ENCODE assay signal across 20 cellular contexts in the genomic region with DNA sequence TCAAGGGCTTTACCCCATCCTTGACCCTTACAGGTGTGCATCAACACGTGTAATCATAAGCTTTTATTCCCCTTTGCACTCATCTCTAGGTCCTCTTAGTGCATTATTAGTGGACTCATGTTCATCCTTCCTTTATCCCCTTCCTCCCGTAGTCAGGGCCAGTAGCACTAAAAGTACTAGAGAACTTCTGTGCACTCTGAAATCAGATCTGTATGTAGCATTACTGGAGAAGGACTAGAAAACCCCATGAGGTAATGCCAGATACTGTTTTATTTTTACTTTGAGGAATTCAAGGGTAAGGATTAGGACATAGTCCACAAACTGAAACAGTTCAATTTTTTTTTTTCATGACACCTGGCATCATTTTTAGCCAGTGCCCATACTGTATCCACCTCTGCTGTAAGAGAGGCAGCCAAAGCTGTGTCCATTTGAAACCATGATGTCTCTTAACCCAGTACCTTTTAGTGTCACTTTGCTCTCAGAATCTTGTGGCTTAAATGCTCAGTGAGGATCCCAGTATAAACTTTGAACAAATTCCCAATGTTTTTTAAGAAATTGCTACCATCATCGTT.
DNase-seq lines count a peak whose midpoint lies in the region; ATAC-seq, FAIRE-seq and TF ChIP-seq lines count a peak whose summit lies in the region.
"Had no signal": no experiment of that assay in that cellular context is flagged by ENCODE, and none has a peak within 500 bp of the region (broad histone marks: within the 10 kb centered on the region; RNA-seq: fewer than 3 reads in every experiment).

No MANE protein-coding gene starts in this region.

- TF ChIP-seq POLR2A in IMR-90 (IDR thresholded peaks at IDR 0.05; ENCODE audit: low read depth, low read length) (no peak), HepG2 (IDR thresholded peaks at IDR 0.05; ENCODE audit: insufficient read depth in 1 of 2, low read depth in 2 of 2, low read length in 2 of 2) (no peak), transverse colon (IDR thresholded peaks at IDR 0.05) (no peak)

- H3K79me2 ChIP-seq in HepG2 (ENCODE audit: insufficient read depth, low read length): no peaks in the 10 kb centered on the region

- H3K27ac Mint-ChIP-seq in activated naive CD4-positive, alpha-beta T cell treated with anti-CD3 and anti-CD28 coated beads, Interleukin-2, amount 10 ng/mL, durations not matched to agents 7 days and 5 days: peak overlapping the region; percentile 6
- H3K27ac Mint-ChIP-seq in activated naive CD4-positive, alpha-beta T cell treated with anti-CD3 and anti-CD28 coated beads, Interleukin-2, amount 50 U/mL, for 72 hours: no peak overlapping the region
- peak overlapping the region; percentile 19 for H3K27ac Mint-ChIP-seq in activated T-helper 17 cell treated with anti-CD3 and anti-CD28 coated beads, Interleukin-2, amount 50 U/mL, for 72 hours

- H2AK5ac ChIP-seq in IMR-90 (ENCODE audit: low read depth, low read length): peak overlapping the region; percentile 72; the same call in 1 of the 2 replicates

- peak overlapping the region; percentile 78; the same call in 1 of the 2 replicates for H2BK20ac ChIP-seq in IMR-90 (ENCODE audit: low read depth, low read length)

- BruUV-seq in IMR-90 (replicated peaks; lab: Mats Ljungman, UMichigan): no TSS peak
- no TSS peak for BruUV-seq in HepG2 (replicated peaks; lab: Mats Ljungman, UMichigan)

- no peak overlapping the region for H3K56ac ChIP-seq in IMR-90 (ENCODE audit: extremely low read depth, insufficient read depth, low read length)

- H3K36me3 Mint-ChIP-seq in activated naive CD4-positive, alpha-beta T cell treated with anti-CD3 and anti-CD28 coated beads, Interleukin-2, amount 10 ng/mL, durations not matched to agents 7 days and 5 days: peaks cover 43% of the 10 kb centered on the region
- H3K36me3 Mint-ChIP-seq in activated naive CD4-positive, alpha-beta T cell treated with anti-CD3 and anti-CD28 coated beads, Interleukin-2, amount 50 U/mL, for 72 hours: peaks cover 29 to 44% of the 10 kb centered on the region in 2 donors
- peaks cover 69% of the 10 kb centered on the region for H3K36me3 Mint-ChIP-seq in activated T-helper 17 cell treated with anti-CD3 and anti-CD28 coated beads, Interleukin-2, amount 50 U/mL, for 72 hours (ENCODE audit: low read depth)

- peaks cover 8% of the 10 kb centered on the region for H3K9me1 ChIP-seq in IMR-90 (ENCODE audit: insufficient read depth, low read length)

- peak overlapping the region; percentile 79; the same call in 1 of the 2 replicates for H4K91ac ChIP-seq in IMR-90 (ENCODE audit: insufficient read depth, low read depth, low read length)

- peaks cover 23% of the 10 kb centered on the region for H3K4me1 Mint-ChIP-seq in activated naive CD4-positive, alpha-beta T cell treated with anti-CD3 and anti-CD28 coated beads, Interleukin-2, amount 10 ng/mL, durations not matched to agents 7 days and 5 days
- peaks cover 16% of the 10 kb centered on the region for H3K4me1 Mint-ChIP-seq in activated T-helper 17 cell treated with anti-CD3 and anti-CD28 coated beads, Interleukin-2, amount 50 U/mL, for 72 hours

- H3K4me3 ChIP-seq in IMR-90 (ENCODE audit: insufficient read depth, low read depth, low read length): no peak overlapping the region
- no peak overlapping the region for H3K4me3 ChIP-seq in HepG2 (replicated peaks in 1 of 3; ENCODE audit: insufficient read depth in 1 of 3, low read depth in 2 of 3, low read length in 3 of 3)
- H3K4me3 ChIP-seq in transverse colon: no peak overlapping the region
- H3K4me3 ChIP-seq in tibial artery: no peak overlapping the region
- H3K4me3 ChIP-seq: SJSA1 had no signal

- dilution Hi-C loops in IMR-90 (cut with HindIII; ENCODE audit: low sequenced_read_pairs, unreplicated experiment): no loop called here

- no peak for ATAC-seq in activated naive CD4-positive, alpha-beta T cell treated with anti-CD3 and anti-CD28 coated beads, Interleukin-2, amount 50 U/mL, for 72 hours
- ATAC-seq in IMR-90 (ENCODE audit: low read depth) (peak; percentile 40), HepG2 (no peak; the same call in 1 of the 3 replicates)
- no peak for ATAC-seq in activated T-helper 17 cell treated with anti-CD3 and anti-CD28 coated beads, Interleukin-2, amount 50 U/mL, for 72 hours (replicated peaks)

- peak overlapping the region; percentile 83; the same call in 1 of the 2 replicates for H2BK120ac ChIP-seq in IMR-90 (ENCODE audit: low read depth, low read length)

- no peak overlapping the region for H2AK9ac ChIP-seq in IMR-90 (replicated peaks; ENCODE audit: low read depth, low read length, poor library complexity)

- H3K4me3 Mint-ChIP-seq in activated naive CD4-positive, alpha-beta T cell treated with anti-CD3 and anti-CD28 coated beads, Interleukin-2, amount 10 ng/mL, durations not matched to agents 7 days and 5 days: no peak overlapping the region
- no peak overlapping the region for H3K4me3 Mint-ChIP-seq in activated T-helper 17 cell treated with anti-CD3 and anti-CD28 coated beads, Interleukin-2, amount 50 U/mL, for 72 hours
- H3K4me3 Mint-ChIP-seq: CD4-positive, alpha-beta memory T cell; IgD-negative memory B cell had no signal

- H2BK5ac ChIP-seq in IMR-90 (ENCODE audit: low read depth, low read length, poor library complexity, severe bottlenecking): no peak overlapping the region

- no peak overlapping the region for H3K14ac ChIP-seq in IMR-90 (replicated peaks; ENCODE audit: low read depth, low read length)

- H3K4me2 ChIP-seq in IMR-90 (ENCODE audit: low read depth, low read length): no peak overlapping the region
- no peak overlapping the region for H3K4me2 ChIP-seq in HepG2 (ENCODE audit: low read depth, low read length)

- whole genome bisulfite sequencing in IMR-90 (ENCODE audit: extremely low coverage in 2 of 2, insufficient read length in 1 of 2), 2 experiments: no CpG with 5 or more reads among the region's 3 CpGs
- WGBS in HepG2 (ENCODE audit: low lambda C conversion rate): 93% methylated on average over 3 of the region's 3 CpGs
- 83 to 94% methylated on average over 3 of the region's 3 CpGs for WGBS in transverse colon (ENCODE audit: low coverage in 1 of 2), 2 donors

- intact Hi-C loops in IMR-90 (cut with micrococcal nuclease) (no loop called here), HepG2 (cut with micrococcal nuclease; ENCODE audit: unreplicated experiment) (loop anchor here (10.0 kb wide), 1 partner anchor 201 kb away; a partner anchor contains a TSS), transverse colon (cut with DNase I; ENCODE audit: low total_unique reads) (no loop called here), tibial artery (cut with DNase I; ENCODE audit: low total_unique reads) (no loop called here)

- TF ChIP-seq EP300 in HepG2 (IDR thresholded peaks at IDR 0.05; ENCODE audit: low read depth in 2 of 2, low read length in 2 of 2): no peak
- no peak for TF ChIP-seq EP300 in HepG2 (CRISPR knock-in tag; IDR thresholded peaks at IDR 0.05; ENCODE audit: borderline replicate concordance)
- no peak for TF ChIP-seq EP300 in transverse colon (IDR thresholded peaks at IDR 0.05; ENCODE audit: low read depth)

- CTCF ChIA-PET in activated naive CD4-positive, alpha-beta T cell treated with anti-CD3 and anti-CD28 coated beads, Interleukin-2, amount 10 ng/mL, durations not matched to agents 7 days and 5 days (lab: Charles Lee): no interaction called here
- CTCF ChIA-PET in IMR-90 (lab: Yijun Ruan, JAX): interaction anchor here (1.2 kb wide), 1 partner anchor 299 kb away, joined by 3 read pairs; no protein-coding TSS in a partner anchor
- CTCF ChIA-PET in HepG2 (lab: Yijun Ruan, JAX; ENCODE audit: low intra/inter-chr PET ratio, low total read pairs): no interaction called here

- no peak overlapping the region for H2AFZ ChIP-seq in IMR-90 (replicated peaks; ENCODE audit: low read length, poor library complexity)
- H2AFZ ChIP-seq in HepG2 (ENCODE audit: low read length): no peak overlapping the region

- peak overlapping the region; percentile 65; the same call in 1 of the 2 replicates for H4K5ac ChIP-seq in IMR-90 (ENCODE audit: low read depth, low read length)

- TF ChIP-seq RAD21 in IMR-90 (IDR thresholded peaks at IDR 0.05; ENCODE audit: low read length) (no peak), HepG2 (CRISPR knock-in tag; IDR thresholded peaks at IDR 0.05) (no peak)

- H3K9me3 ChIP-seq in IMR-90 (ENCODE audit: control insufficient read depth, insufficient read depth, low read length): no peaks in the 10 kb centered on the region
- no peaks in the 10 kb centered on the region for H3K9me3 ChIP-seq in HepG2 (ENCODE audit: low read length)
- no peaks in the 10 kb centered on the region for H3K9me3 ChIP-seq in transverse colon
- no peaks in the 10 kb centered on the region for H3K9me3 ChIP-seq in tibial artery
- H3K9me3 ChIP-seq: SJSA1 had no signal

- FAIRE-seq in HepG2 (lab: Jason Lieb, UNC): no peak

- in situ Hi-C loops in IMR-90 (cut with MboI; ENCODE audit: low sequenced_read_pairs): no loop called here
- in situ Hi-C loops in HepG2 (cut with HindIII; ENCODE audit: extremely low pct_ligation_motif_present, low pct_unique_long_range_greater_than_20kb): no loop called here
- in situ Hi-C loops in transverse colon (cut with MboI; ENCODE audit: low pct_ligation_motif_present in 1 of 4, low pct_unique_long_range_greater_than_20kb in 1 of 4, low sequenced_read_pairs in 3 of 4): no loop called here

- DNase-seq in activated naive CD4-positive, alpha-beta T cell treated with anti-CD3 and anti-CD28 coated beads, Interleukin-2, amount 10 ng/mL, durations not matched to agents 7 days and 5 days: no peak
- DNase-seq in activated naive CD4-positive, alpha-beta T cell treated with anti-CD3 and anti-CD28 coated beads, Interleukin-2, amount 50 U/mL, for 72 hours (ENCODE audit: low spot score in 2 of 2): no peak
- DNase-seq in IMR-90: no peak
- no peak for DNase-seq in HepG2 (ENCODE audit: low spot score)
- DNase-seq in transverse colon: no peak
- no peak for DNase-seq in tibial artery
- no peak for DNase-seq in putamen (ENCODE audit: low spot score)
- DNase-seq: Calu3; CD4-positive, alpha-beta memory T cell; HCEC 1CT; NCI-H1417; NCI-H1930; NCI-H446 treated with DMSO at 0.1 percent for 48 hours; NCI-H748 treated with DMSO at 0.1 percent for 48 hours; PC-3 had no signal

- POLR2A ChIA-PET in IMR-90 (lab: Charles Lee; ENCODE audit: unreplicated experiment) (no interaction called here), HepG2 (lab: Yijun Ruan, JAX) (no interaction called here)

- H3K27me3 ChIP-seq in IMR-90 (ENCODE audit: control insufficient read depth, insufficient read depth, low read length) (no peaks in the 10 kb centered on the region), HepG2 (ENCODE audit: control insufficient read depth in 1 of 2, insufficient read depth in 2 of 2, low read length in 2 of 2) (no peaks in the 10 kb centered on the region), transverse colon (no peaks in the 10 kb centered on the region), tibial artery (no peaks in the 10 kb centered on the region)
- H3K27me3 ChIP-seq: SJSA1 had no signal

- no peak overlapping the region; the same call in 1 of the 2 replicates for H3K18ac ChIP-seq in IMR-90 (ENCODE audit: low read depth, low read length)

- H3K79me1 ChIP-seq in IMR-90 (ENCODE audit: low read depth in 1 of 2, low read length in 2 of 2): peaks cover 7 to 19% of the 10 kb centered on the region in 2 experiments

- no peaks in the 10 kb centered on the region for H3K27me3 Mint-ChIP-seq in activated naive CD4-positive, alpha-beta T cell treated with anti-CD3 and anti-CD28 coated beads, Interleukin-2, amount 10 ng/mL, durations not matched to agents 7 days and 5 days
- H3K27me3 Mint-ChIP-seq in activated T-helper 17 cell treated with anti-CD3 and anti-CD28 coated beads, Interleukin-2, amount 50 U/mL, for 72 hours: no peaks in the 10 kb centered on the region
- H3K27me3 Mint-ChIP-seq: CD4-positive, alpha-beta memory T cell had no signal

- H3K23ac ChIP-seq in IMR-90 (ENCODE audit: low read depth, low read length): no peak overlapping the region

- peaks cover 13% of the 10 kb centered on the region for H3K4me1 ChIP-seq in IMR-90 (ENCODE audit: control insufficient read depth, insufficient read depth, low read length)
- peaks cover 53% of the 10 kb centered on the region for H3K4me1 ChIP-seq in HepG2 (ENCODE audit: insufficient read depth, low read length)
- H3K4me1 ChIP-seq in transverse colon: peaks cover 0 to 12% (median 9%) of the 10 kb centered on the region in 4 donors
- peaks cover 0 to 15% (median 0%) of the 10 kb centered on the region in 4 donors for H3K4me1 ChIP-seq in tibial artery

- no peak for TF ChIP-seq CTCF in IMR-90 (conservative IDR thresholded peaks at IDR 0.05; ENCODE audit: low read depth, low read length)
- TF ChIP-seq CTCF in HepG2 (CRISPR knock-in tag; IDR thresholded peaks at IDR 0.05): no peak
- TF ChIP-seq CTCF in transverse colon (IDR thresholded peaks at IDR 0.05): no peak
- no peak for TF ChIP-seq CTCF in tibial artery (IDR thresholded peaks at IDR 0.05)

- H3K36me3 ChIP-seq in IMR-90 (ENCODE audit: control insufficient read depth, insufficient read depth, low read length) (no peaks in the 10 kb centered on the region), HepG2 (replicated peaks in 1 of 2; ENCODE audit: control insufficient read depth in 1 of 2, insufficient read depth in 2 of 2, low read length in 2 of 2) (peaks cover 3 to 10% of the 10 kb centered on the region in 2 experiments; a peak in 4 of 5 replicates), transverse colon (peaks cover 0 to under 1% (median 0%) of the 10 kb centered on the region in 4 donors), tibial artery (peaks cover 8 to 32% (median 27%) of the 10 kb centered on the region in 3 donors)

- no peak overlapping the region for H3K9ac ChIP-seq in IMR-90 (ENCODE audit: low read depth, low read length)
- H3K9ac ChIP-seq in HepG2 (ENCODE audit: insufficient read depth, low read depth, low read length): no peak overlapping the region

- H3K27ac ChIP-seq in IMR-90 (ENCODE audit: insufficient read depth, low read length): no peak overlapping the region
- H3K27ac ChIP-seq in HepG2 (ENCODE audit: extremely low read length, insufficient read depth, low read length): peak overlapping the region; percentile 62
- H3K27ac ChIP-seq in transverse colon: no peak overlapping the region
- no peak overlapping the region for H3K27ac ChIP-seq in tibial artery
- H3K27ac ChIP-seq: 22Rv1, RWPE1 had no signal

- peak overlapping the region; percentile 83; the same call in 1 of the 2 replicates for H3K4ac ChIP-seq in IMR-90 (ENCODE audit: low read depth, low read length)

- peak overlapping the region; percentile 47; the same call in 2 of the 3 replicates for H2BK15ac ChIP-seq in IMR-90 (ENCODE audit: low read depth, low read length)

- H3K9me3 Mint-ChIP-seq in activated naive CD4-positive, alpha-beta T cell treated with anti-CD3 and anti-CD28 coated beads, Interleukin-2, amount 10 ng/mL, durations not matched to agents 7 days and 5 days: peaks cover 10% of the 10 kb centered on the region
- H3K9me3 Mint-ChIP-seq in activated naive CD4-positive, alpha-beta T cell treated with anti-CD3 and anti-CD28 coated beads, Interleukin-2, amount 50 U/mL, for 72 hours: peaks cover 2 to 4% of the 10 kb centered on the region in 2 donors
- no peaks in the 10 kb centered on the region for H3K9me3 Mint-ChIP-seq in activated T-helper 17 cell treated with anti-CD3 and anti-CD28 coated beads, Interleukin-2, amount 50 U/mL, for 72 hours

- H4K20me1 ChIP-seq in IMR-90 (ENCODE audit: insufficient read depth, low read length) (no peaks in the 10 kb centered on the region), HepG2 (ENCODE audit: insufficient read depth, low read length) (no peaks in the 10 kb centered on the region; the same call in 1 of the 2 replicates)

- H4K8ac ChIP-seq in IMR-90 (ENCODE audit: low read depth in 2 of 2, low read length in 2 of 2): no peak overlapping the region; a peak in 1 of 4 replicates

Comparison
In these comparisons a context has a peak if more than half of its experiments do, and no peak if none do; other contexts are left out.
1. H3K27ac Mint-ChIP-seq: peak in activated naive CD4-positive, alpha-beta T cell treated with anti-CD3 and anti-CD28 coated beads, Interleukin-2, amount 10 ng/mL, durations not matched to agents 7 days and 5 days (single experiment) and activated T-helper 17 cell treated with anti-CD3 and anti-CD28 coated beads, Interleukin-2, amount 50 U/mL, for 72 hours (single experiment); none in activated naive CD4-positive, alpha-beta T cell treated with anti-CD3 and anti-CD28 coated beads, Interleukin-2, amount 50 U/mL, for 72 hours (0 of 2).